Comparison of ENCODE assay signal across 13 cellular contexts in the genomic region with DNA sequence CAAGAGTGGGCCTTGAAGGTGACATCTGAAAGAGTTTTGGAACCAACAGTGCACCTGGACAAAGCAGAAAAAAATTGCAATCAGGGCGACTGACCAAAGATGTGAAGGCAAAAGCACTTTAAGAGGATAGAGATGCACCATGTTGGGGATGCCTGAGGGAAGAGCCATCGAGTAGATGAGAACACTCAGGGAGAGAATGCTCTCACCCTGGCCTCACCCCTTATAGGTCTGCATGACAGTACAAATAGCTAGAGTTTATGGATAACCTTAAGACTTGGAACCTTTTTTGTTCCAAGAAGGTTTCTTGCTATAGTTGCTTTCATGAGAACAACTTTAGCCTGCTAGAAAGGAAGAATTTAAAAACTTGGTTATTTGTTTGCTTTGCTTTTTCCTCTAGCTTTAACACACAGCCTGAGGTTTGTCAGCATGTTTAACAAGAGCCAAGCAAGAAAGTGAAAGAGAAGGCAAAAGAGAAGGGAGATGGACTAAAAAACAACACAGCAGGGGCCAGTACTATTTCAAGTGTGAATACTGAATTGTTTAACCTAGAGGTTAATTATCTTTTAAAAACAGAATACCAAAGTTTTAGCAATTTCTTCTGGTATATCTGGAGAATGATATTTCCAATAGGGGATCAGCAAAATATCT.
DNase-seq lines count a peak whose midpoint lies in the region; ATAC-seq and TF ChIP-seq lines count a peak whose summit lies in the region.
"Had no signal": no experiment of that assay in that cellular context is flagged by ENCODE, and none has a peak within 500 bp of the region (broad histone marks: within the 10 kb centered on the region; RNA-seq: fewer than 3 reads in every experiment).

No MANE protein-coding gene starts in this region.

- H3K27ac ChIP-seq in GM23248 (peak overlapping the region; percentile 55), HUES64 (ENCODE audit: low read depth, low read length) (peak overlapping the region; percentile 29; the same call in 1 of the 2 replicates), heart right ventricle (no peak overlapping the region), spleen (no peak overlapping the region)
- H3K27ac ChIP-seq: C4-2B, VCaP had no signal

- H3K9me3 ChIP-seq in GM23248 (ENCODE audit: low read depth), result no peaks in the 10 kb centered on the region
- H3K9me3 ChIP-seq in HUES64 (ENCODE audit: insufficient read depth, low read depth, low read length), result no peaks in the 10 kb centered on the region
- H3K9me3 ChIP-seq in heart right ventricle, result no peaks in the 10 kb centered on the region
- no peaks in the 10 kb centered on the region for H3K9me3 ChIP-seq in spleen

- WGBS in GM23248 (ENCODE audit: low coverage in 1 of 2, low lambda C conversion rate in 2 of 2, missing lambda C conversion rate in 2 of 2), 2 experiments, result 96 to 98% methylated on average over 2 of the region's 2 CpGs
- WGBS in HUES64, result 70% methylated on average over 2 of the region's 2 CpGs
- WGBS in heart right ventricle, 2 donors, result 86 to 93% methylated on average over 2 of the region's 2 CpGs
- WGBS in spleen, 5 donors, result 81 to 95% (median 88%) methylated on average over 2 of the region's 2 CpGs

- POLR2A ChIA-PET in HEK293T (lab: Yijun Ruan, JAX), result no interaction called here

- H3K27me3 ChIP-seq in GM23248 (replicated peaks; ENCODE audit: insufficient read depth), result no peaks in the 10 kb centered on the region
- H3K27me3 ChIP-seq in HUES64 (ENCODE audit: insufficient read depth, low read length), result no peaks in the 10 kb centered on the region
- no peaks in the 10 kb centered on the region for H3K27me3 ChIP-seq in heart right ventricle
- H3K27me3 ChIP-seq in spleen (replicated peaks in 1 of 7), result no peaks in the 10 kb centered on the region

- no peak overlapping the region for H3K4me2 ChIP-seq in GM23248 (ENCODE audit: unreplicated experiment)

- DNase-seq in GM23248 (peak; percentile 17), mesothelial cell of epicardium (ENCODE audit: low spot score in 2 of 2, unreplicated experiment in 2 of 2) (no peak), heart right ventricle (no peak), HEK293T (ENCODE audit: extremely low spot score) (no peak), spleen (no peak)
- no peak for DNase-seq in activated CD4-positive, alpha-beta T cell treated with anti-CD3 and anti-CD28 coated beads for 4 hours
- DNase-seq: activated T-cell treated with anti-CD3 and anti-CD28 coated beads, Interleukin-2, amount 50 U/mL, for 48 hours; NCI-H2029 treated with DMSO at 0.1 percent for 48 hours had no signal

- peaks cover 29% of the 10 kb centered on the region for H3F3A ChIP-seq in GM23248 (ENCODE audit: insufficient read depth)

- H3K4me1 ChIP-seq in GM23248 (ENCODE audit: insufficient read depth), result peaks cover 39% of the 10 kb centered on the region
- H3K4me1 ChIP-seq in HUES64 (ENCODE audit: insufficient read depth, low read length), result peaks cover 31% of the 10 kb centered on the region
- no peaks in the 10 kb centered on the region for H3K4me1 ChIP-seq in heart right ventricle
- no peaks in the 10 kb centered on the region for H3K4me1 ChIP-seq in spleen

- no peak overlapping the region for H3K4me3 Mint-ChIP-seq in mesothelial cell of epicardium

- ATAC-seq in GM18520 (IDR thresholded peaks at IDR 0.05; ENCODE audit: unreplicated experiment) (peak; percentile 50), heart right ventricle (no peak)

- peaks cover 9% of the 10 kb centered on the region for H3K9me3 Mint-ChIP-seq in mesothelial cell of epicardium

- H3K9ac ChIP-seq in GM23248 (no peak overlapping the region), HUES64 (ENCODE audit: low read depth, low read length) (no peak overlapping the region)

- intact Hi-C loops in heart right ventricle (cut with DNase I) (no loop called here), spleen (cut with DNase I; ENCODE audit: low total_unique reads) (no loop called here)

- in situ Hi-C loops in GM23248 (cut with MboI), result no loop called here

- H3K79me2 ChIP-seq in GM23248 (ENCODE audit: insufficient read depth), result no peaks in the 10 kb centered on the region

- H3K9me2 ChIP-seq in GM23248 (ENCODE audit: insufficient read depth), result no peaks in the 10 kb centered on the region

- H3K27ac Mint-ChIP-seq in mesothelial cell of epicardium, result peak overlapping the region; percentile 73

- H3K4me1 Mint-ChIP-seq in mesothelial cell of epicardium, result peaks cover 25% of the 10 kb centered on the region

- CTCF ChIA-PET in HEK293T (lab: Yijun Ruan, JAX), result no interaction called here

- H4K20me1 ChIP-seq in GM23248 (ENCODE audit: insufficient read depth), result no peaks in the 10 kb centered on the region

- TF ChIP-seq POLR2A in spleen (IDR thresholded peaks at IDR 0.05), result no peak

- H3K36me3 ChIP-seq in GM23248 (ENCODE audit: low read depth) (no peaks in the 10 kb centered on the region), HUES64 (ENCODE audit: insufficient read depth, low read length) (no peaks in the 10 kb centered on the region), heart right ventricle (no peaks in the 10 kb centered on the region), spleen (no peaks in the 10 kb centered on the region)

- no peak overlapping the region for H2AFZ ChIP-seq in GM23248

- peaks cover 8% of the 10 kb centered on the region for H3K36me3 Mint-ChIP-seq in mesothelial cell of epicardium

- no peaks in the 10 kb centered on the region for H3K27me3 Mint-ChIP-seq in mesothelial cell of epicardium (ENCODE audit: low read depth)

- H3K4me3 ChIP-seq in GM23248 (no peak overlapping the region), HUES64 (ENCODE audit: low read length) (no peak overlapping the region), heart right ventricle (no peak overlapping the region), spleen (no peak overlapping the region)
- H3K4me3 ChIP-seq: lung had no signal

- TF ChIP-seq CTCF in mesothelial cell of epicardium (IDR thresholded peaks at IDR 0.05; ENCODE audit: unreplicated experiment), result no peak
- no peak for TF ChIP-seq CTCF in heart right ventricle (IDR thresholded peaks at IDR 0.05)
- TF ChIP-seq CTCF in spleen (IDR thresholded peaks at IDR 0.05 in 8 of 11, conservative IDR thresholded peaks at IDR 0.05 in 3 of 11), result no peak

TF ChIP-seq in HEK293T, 16 proteins besides CTCF, POLR2A, EP300 and RAD21:
- no peak for TF ChIP-seq FOXK2 (IDR thresholded peaks at IDR 0.05)
- no peak for TF ChIP-seq LEF1 (IDR thresholded peaks at IDR 0.05; ENCODE audit: borderline replicate concordance)
- no peak for TF ChIP-seq ZNF384 (IDR thresholded peaks at IDR 0.05)
- TF ChIP-seq TARDBP (IDR thresholded peaks at IDR 0.05), result no peak
- no peak for TF ChIP-seq NFRKB (IDR thresholded peaks at IDR 0.05)
- no peak for TF ChIP-seq CTBP1 (IDR thresholded peaks at IDR 0.05; ENCODE audit: borderline replicate concordance)
- no peak for TF ChIP-seq ARNT (IDR thresholded peaks at IDR 0.05)
- no peak for TF ChIP-seq FOXA1 (IDR thresholded peaks at IDR 0.05)

Comparison
In these comparisons a context has a peak if more than half of its experiments do, and no peak if none do; other contexts are left out.
1. H3K27ac ChIP-seq: peak in GM23248 (single experiment) and HUES64 (single experiment); none in heart right ventricle (0 of 10) and spleen (0 of 8).